In genomic region chr2:4635289-4635688, GRCh38 we compare ENCODE assay signal across 19 cellular contexts.
"Had no signal": no experiment of that assay in that cellular context is flagged by ENCODE, and none has a peak within 500 bp of the region (broad histone marks: within the 10 kb centered on the region; RNA-seq: fewer than 3 reads in every experiment).

No MANE protein-coding gene starts in this region.

- H3K27ac Mint-ChIP-seq: activated CD4-positive, alpha-beta T cell treated with anti-CD3 and anti-CD28 coated beads, Interleukin-2, amount 10 ng/mL, durations not matched to agents 24 days and 14 days; activated CD8-positive, alpha-beta T cell treated with anti-CD3 and anti-CD28 coated beads, Interleukin-2, amount 10 ng/mL, durations not matched to agents 7 days and 5 days; activated naive CD8-positive, alpha-beta T cell; activated T-cell treated with anti-CD3 and anti-CD28 coated beads, Interleukin-2, amount 50 U/mL, for 72 hours; memory B cell; naive thymus-derived CD4-positive, alpha-beta T cell; stimulated activated naive CD8-positive, alpha-beta T cell treated with anti-CD3 and anti-CD28 coated beads, Interleukin-15, Interleukin-2, amounts not matched to agents 100 ng/mL and 50 ng/mL, for 24 hours; type B pancreatic cell had no signal

- DNase-seq: activated CD4-positive, alpha-beta T cell treated with anti-CD3 and anti-CD28 coated beads, Interleukin-2, amount 10 ng/mL, durations not matched to agents 24 days and 14 days; activated CD4-positive, CD25-positive, alpha-beta regulatory T cell; activated CD8-positive, alpha-beta memory T cell treated with anti-CD3 and anti-CD28 coated beads, Interleukin-2, amount 50 U/mL, for 4 hours; activated CD8-positive, alpha-beta T cell treated with anti-CD3 and anti-CD28 coated beads, Interleukin-2, amount 10 ng/mL, durations not matched to agents 7 days and 5 days; activated gamma-delta T cell; activated T-cell treated with anti-CD3 and anti-CD28 coated beads, Interleukin-2, amount 50 U/mL, for 72 hours; amniotic stem cell; caudate nucleus; esophagus squamous epithelium; islet precursor cell; left lung; mucosa of descending colon; naive thymus-derived CD4-positive, alpha-beta T cell; pancreas had no signal

- H3K27me3 Mint-ChIP-seq: activated CD4-positive, alpha-beta T cell treated with anti-CD3 and anti-CD28 coated beads, Interleukin-2, amount 10 ng/mL, durations not matched to agents 24 days and 14 days; activated naive CD8-positive, alpha-beta T cell; memory B cell; naive thymus-derived CD4-positive, alpha-beta T cell; stimulated activated naive CD8-positive, alpha-beta T cell treated with anti-CD3 and anti-CD28 coated beads, Interleukin-15, Interleukin-2, amounts not matched to agents 100 ng/mL and 50 ng/mL, for 24 hours had no signal

- H3K36me3 Mint-ChIP-seq: activated naive CD8-positive, alpha-beta T cell; memory B cell; naive thymus-derived CD4-positive, alpha-beta T cell; type B pancreatic cell had no signal

- H3K4me1 Mint-ChIP-seq: activated CD4-positive, alpha-beta T cell treated with anti-CD3 and anti-CD28 coated beads, Interleukin-2, amount 10 ng/mL, durations not matched to agents 24 days and 14 days; memory B cell; naive thymus-derived CD4-positive, alpha-beta T cell had no signal

- H3K4me3 Mint-ChIP-seq: activated CD4-positive, alpha-beta T cell treated with anti-CD3 and anti-CD28 coated beads, Interleukin-2, amount 10 ng/mL, durations not matched to agents 24 days and 14 days; activated CD8-positive, alpha-beta T cell treated with anti-CD3 and anti-CD28 coated beads, Interleukin-2, amount 10 ng/mL, durations not matched to agents 7 days and 5 days; activated naive CD8-positive, alpha-beta T cell; activated T-cell treated with anti-CD3 and anti-CD28 coated beads, Interleukin-2, amount 50 U/mL, for 72 hours; memory B cell; naive thymus-derived CD4-positive, alpha-beta T cell; stimulated activated naive CD8-positive, alpha-beta T cell treated with anti-CD3 and anti-CD28 coated beads, Interleukin-15, Interleukin-2, amounts not matched to agents 100 ng/mL and 50 ng/mL, for 24 hours; type B pancreatic cell had no signal

- H3K9me3 Mint-ChIP-seq: activated CD4-positive, alpha-beta T cell treated with anti-CD3 and anti-CD28 coated beads, Interleukin-2, amount 10 ng/mL, durations not matched to agents 24 days and 14 days; type B pancreatic cell had no signal

- ATAC-seq: activated CD8-positive, alpha-beta T cell treated with anti-CD3 and anti-CD28 coated beads, Interleukin-2, amount 10 ng/mL, durations not matched to agents 7 days and 5 days; activated T-cell treated with anti-CD3 and anti-CD28 coated beads, Interleukin-2, amount 50 U/mL, for 72 hours; left lung; mucosa of descending colon; naive thymus-derived CD4-positive, alpha-beta T cell; pancreas; sciatic nerve had no signal
